8 cellular contexts compared by ENCODE assay signal in genomic region chr2:53961478-53962216, GRCh38. TPM values are rescaled to one million over a fixed set of nuclear protein-coding genes. Genes with fewer than 3 reads are reported as not detected.
DNase-seq lines count a peak whose midpoint lies in the region; ATAC-seq and TF ChIP-seq lines count a peak whose summit lies in the region.
"Not testable (repeated sequence)": the region's sequence is repeated elsewhere in the genome, so short reads cannot be mapped to it uniquely, and the experiment has no call there.

No MANE protein-coding gene starts in this region.

- H3K23ac ChIP-seq in neuronal stem cell (ENCODE audit: low read depth, low read length, poor library complexity), result not testable (repeated sequence)

- peak overlapping the region; percentile 32 to 52 for H3K27ac Mint-ChIP-seq in T-cell
- H3K27ac Mint-ChIP-seq in central memory CD8-positive, alpha-beta T cell (ENCODE audit: low read depth), result peak overlapping the region; percentile 74
- peak overlapping the region; percentile 66 for H3K27ac Mint-ChIP-seq in stimulated activated memory B cell treated with anti-CD40 and anti-IgM and Interleukin-4, amounts not matched to agents 10 μg/mL and 1 μg/mL and 100 μg/mL, for 72 hours

- peak overlapping the region; percentile 43 for H3K4me2 ChIP-seq in neuronal stem cell (ENCODE audit: insufficient read depth, low read length, poor library complexity, severe bottlenecking)

- not testable (repeated sequence) for H3K79me1 ChIP-seq in neuronal stem cell (ENCODE audit: low read depth, low read length)

- H3K9me3 ChIP-seq in HUES6 (ENCODE audit: control insufficient read depth, insufficient read depth, low read depth, low read length), result not testable (repeated sequence)
- H3K9me3 ChIP-seq in neuronal stem cell (replicated peaks in 1 of 2; ENCODE audit: control insufficient read depth in 2 of 2, insufficient read depth in 1 of 2, low read depth in 1 of 2, low read length in 2 of 2), result peaks cover 0 to 23% of the 10 kb centered on the region in 2 donors

- H3K14ac ChIP-seq in neuronal stem cell (ENCODE audit: low read length), result not testable (repeated sequence)

- not testable (repeated sequence) for H2BK120ac ChIP-seq in neuronal stem cell (ENCODE audit: low read depth, low read length)

- H3K27me3 ChIP-seq in HUES6 (ENCODE audit: control insufficient read depth, insufficient read depth, low read length); neuronal stem cell (ENCODE audit: control insufficient read depth in 3 of 3, insufficient read depth in 3 of 3, low read depth in 1 of 3, low read length in 3 of 3): not testable (repeated sequence)

- intact Hi-C loops in Right ventricle myocardium superior (cut with DNase I), result not testable (repeated sequence)

- H4K91ac ChIP-seq in neuronal stem cell (ENCODE audit: low read depth, low read length, poor library complexity), result not testable (repeated sequence)

- ATAC-seq in T-cell (replicated peaks in 1 of 4); central memory CD8-positive, alpha-beta T cell (replicated peaks; ENCODE audit: extremely low read depth, poor library complexity, severe bottlenecking); stimulated activated memory B cell treated with anti-CD40 and anti-IgM and Interleukin-4, amounts not matched to agents 10 μg/mL and 1 μg/mL and 100 μg/mL, for 72 hours: not testable (repeated sequence)
- peak; percentile 55 for ATAC-seq in Right ventricle myocardium superior (ENCODE audit: poor library complexity)

- WGBS in neuronal stem cell (ENCODE audit: extremely low coverage in 2 of 2, insufficient read length in 2 of 2, insufficient replicate concordance in 1 of 2), 2 donors, result no CpG with 5 or more reads among the region's 10 CpGs

- not testable (repeated sequence) for H3K18ac ChIP-seq in neuronal stem cell (ENCODE audit: low read length)

- not testable (repeated sequence) for H3K9me3 Mint-ChIP-seq in T-cell; central memory CD8-positive, alpha-beta T cell; stimulated activated memory B cell treated with anti-CD40 and anti-IgM and Interleukin-4, amounts not matched to agents 10 μg/mL and 1 μg/mL and 100 μg/mL, for 72 hours

- TF ChIP-seq CTCF in C4-2B (conservative IDR thresholded peaks at IDR 0.05), result not testable (repeated sequence)

- H4K8ac ChIP-seq in neuronal stem cell (ENCODE audit: low read depth, low read length), result not testable (repeated sequence)

- CTCF ChIA-PET in T-cell (lab: Charles Lee), result not testable (repeated sequence)

- H2BK12ac ChIP-seq in neuronal stem cell (ENCODE audit: low read length), result not testable (repeated sequence)

- H2AK5ac ChIP-seq in neuronal stem cell (ENCODE audit: low read depth, low read length), result not testable (repeated sequence)

- not testable (repeated sequence) for DNase-seq in T-cell; central memory CD8-positive, alpha-beta T cell (ENCODE audit: low spot score in 2 of 2); Right ventricle myocardium superior; neuronal stem cell (ENCODE audit: low spot score)
- peak; percentile 41 to 44 for DNase-seq in lung microvascular endothelial cell (ENCODE audit: low read depth in 2 of 2)

- not testable (repeated sequence) for H2AFZ ChIP-seq in neuronal stem cell (ENCODE audit: low read length)

- not testable (repeated sequence) for H3K4ac ChIP-seq in neuronal stem cell (ENCODE audit: low read length)

- not testable (repeated sequence) for H2BK15ac ChIP-seq in neuronal stem cell (ENCODE audit: low read length)

- peak overlapping the region; percentile 97 for H3K27ac ChIP-seq in C4-2B
- H3K27ac ChIP-seq in HUES6 (ENCODE audit: low read depth, low read length), result peak overlapping the region; percentile 90
- peak overlapping the region; percentile 49 for H3K27ac ChIP-seq in neuronal stem cell (replicated peaks; ENCODE audit: low read length)

- peaks cover 17% of the 10 kb centered on the region for H3K36me3 Mint-ChIP-seq in T-cell
- H3K36me3 Mint-ChIP-seq in central memory CD8-positive, alpha-beta T cell (ENCODE audit: insufficient read depth); stimulated activated memory B cell treated with anti-CD40 and anti-IgM and Interleukin-4, amounts not matched to agents 10 μg/mL and 1 μg/mL and 100 μg/mL, for 72 hours: not testable (repeated sequence)

- H3K4me1 Mint-ChIP-seq in T-cell, result peaks cover 77 to 79% (median 77%) of the 10 kb centered on the region in 3 donors
- peaks cover 71% of the 10 kb centered on the region for H3K4me1 Mint-ChIP-seq in central memory CD8-positive, alpha-beta T cell
- H3K4me1 Mint-ChIP-seq in stimulated activated memory B cell treated with anti-CD40 and anti-IgM and Interleukin-4, amounts not matched to agents 10 μg/mL and 1 μg/mL and 100 μg/mL, for 72 hours, result peaks cover 74% of the 10 kb centered on the region

- peak overlapping the region; percentile 56 for H3K9ac ChIP-seq in HUES6 (ENCODE audit: low read length)
- H3K9ac ChIP-seq in neuronal stem cell (ENCODE audit: low read depth, low read length, poor library complexity), result not testable (repeated sequence)

- POLR2A ChIA-PET in T-cell (lab: Charles Lee), result interaction anchor here in 1 of 2 donors (0.6 kb wide), 1 partner anchor 9 kb away, joined by 4 read pairs; no protein-coding TSS in a partner anchor

- H2BK5ac ChIP-seq in neuronal stem cell (ENCODE audit: low read length), result not testable (repeated sequence)

- H3K4me1 ChIP-seq in HUES6 (ENCODE audit: control insufficient read depth, insufficient read depth, low read length), result peaks cover 49% of the 10 kb centered on the region
- H3K4me1 ChIP-seq in neuronal stem cell (ENCODE audit: control insufficient read depth in 2 of 2, insufficient read depth in 1 of 2, low read depth in 1 of 2, low read length in 2 of 2), result not testable (repeated sequence)

- H3K4me3 ChIP-seq in HUES6 (ENCODE audit: low read depth, low read length), result 0 out of 2 replicates have a peak overlapping the region, but pooled peaks have one; percentile 21
- not testable (repeated sequence) for H3K4me3 ChIP-seq in neuronal stem cell (ENCODE audit: low read length in 2 of 2)

- not testable (repeated sequence) for H3K27me3 Mint-ChIP-seq in T-cell; central memory CD8-positive, alpha-beta T cell; stimulated activated memory B cell treated with anti-CD40 and anti-IgM and Interleukin-4, amounts not matched to agents 10 μg/mL and 1 μg/mL and 100 μg/mL, for 72 hours

- H3K36me3 ChIP-seq in HUES6 (ENCODE audit: control insufficient read depth, insufficient read depth, low read length); neuronal stem cell (replicated peaks in 1 of 2; ENCODE audit: control insufficient read depth in 2 of 2, insufficient read depth in 2 of 2, low read length in 2 of 2): not testable (repeated sequence)

- H3K4me3 Mint-ChIP-seq in T-cell, result peak overlapping the region in 1 of 3 donors; percentile 33
- H3K4me3 Mint-ChIP-seq in central memory CD8-positive, alpha-beta T cell, result not testable (repeated sequence)
- H3K4me3 Mint-ChIP-seq in stimulated activated memory B cell treated with anti-CD40 and anti-IgM and Interleukin-4, amounts not matched to agents 10 μg/mL and 1 μg/mL and 100 μg/mL, for 72 hours, result peak overlapping the region; percentile 36

RNA-seq across cellular contexts. Expression of gene PSME4, which starts 9.1 kb away (rescaled TPM):
- total RNA-seq in T-cell, result 10 to 100 TPM; 39.8 to 87.4 (median 44.6) TPM
- 52.3 TPM for total RNA-seq in Right ventricle myocardium superior
- total RNA-seq in lung microvascular endothelial cell, result 24.4 and 32.3 TPM in 2 replicates
- 29.1 TPM for polyA plus RNA-seq in neuronal stem cell (2013, experiment 1 of 2)
- 28.7 TPM for polyA plus RNA-seq in neuronal stem cell (2013, experiment 2 of 2)
